11 cellular contexts compared by ENCODE assay signal in the genomic region with DNA sequence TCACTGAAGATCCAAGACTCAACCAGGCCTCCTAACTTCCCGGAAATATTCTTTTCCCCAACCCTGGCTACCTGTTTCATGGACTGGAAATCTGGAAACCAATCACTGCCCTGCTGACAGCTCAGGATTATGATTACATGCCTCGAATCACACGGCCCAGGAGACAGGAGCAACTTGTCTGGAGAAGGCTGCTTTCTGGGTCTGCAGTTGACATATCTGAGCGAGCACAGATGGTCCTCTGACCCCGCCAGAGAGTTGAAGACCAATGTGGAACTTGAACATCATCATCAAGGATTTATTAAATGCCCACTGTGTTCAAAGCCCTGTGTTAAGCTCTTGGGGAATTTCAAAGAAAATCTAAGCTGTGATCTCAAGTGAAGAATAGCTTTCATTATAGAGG.
DNase-seq lines count a peak whose midpoint lies in the region; ATAC-seq and TF ChIP-seq lines count a peak whose summit lies in the region.
"Had no signal": no experiment of that assay in that cellular context is flagged by ENCODE, and none has a peak within 500 bp of the region (broad histone marks: within the 10 kb centered on the region; RNA-seq: fewer than 3 reads in every experiment).

No MANE protein-coding gene starts in this region.

- peaks cover 25 to 92% (median 78%) of the 10 kb centered on the region in 4 donors for H3K4me1 Mint-ChIP-seq in CD4-positive, CD25-positive, alpha-beta regulatory T cell
- H3K4me1 Mint-ChIP-seq in activated CD8-positive, alpha-beta T cell treated with anti-CD3 and anti-CD28 coated beads, Interleukin-2, amount 10 ng/mL, durations not matched to agents 7 days and 5 days (ENCODE audit: low read depth): peaks cover 85% of the 10 kb centered on the region
- peaks cover 45 to 99% (median 96%) of the 10 kb centered on the region in 4 donors for H3K4me1 Mint-ChIP-seq in naive thymus-derived CD8-positive, alpha-beta T cell

- H3K9me3 ChIP-seq in CD4-positive, CD25-positive, alpha-beta regulatory T cell (ENCODE audit: control insufficient read depth in 2 of 2, low read length in 2 of 2): no peaks in the 10 kb centered on the region
- H3K9me3 ChIP-seq in adrenal gland (replicated peaks in 1 of 3): no peaks in the 10 kb centered on the region
- H3K9me3 ChIP-seq: testis had no signal

- H3K36me3 Mint-ChIP-seq in CD4-positive, CD25-positive, alpha-beta regulatory T cell: peaks cover 43% of the 10 kb centered on the region
- H3K36me3 Mint-ChIP-seq in activated CD8-positive, alpha-beta T cell treated with anti-CD3 and anti-CD28 coated beads, Interleukin-2, amount 10 ng/mL, durations not matched to agents 7 days and 5 days (ENCODE audit: low read depth): peaks cover 77% of the 10 kb centered on the region
- H3K36me3 Mint-ChIP-seq in naive thymus-derived CD8-positive, alpha-beta T cell: peaks cover 0 to 50% (median 4%) of the 10 kb centered on the region in 3 donors

- DNase-seq in CD4-positive, CD25-positive, alpha-beta regulatory T cell: no peak
- no peak for DNase-seq in GM12864 (ENCODE audit: low read depth)
- no peak for DNase-seq in activated CD8-positive, alpha-beta T cell treated with anti-CD3 and anti-CD28 coated beads, Interleukin-2, amount 10 ng/mL, durations not matched to agents 7 days and 5 days
- no peak for DNase-seq in naive thymus-derived CD8-positive, alpha-beta T cell
- DNase-seq in adrenal gland: no peak
- no peak for DNase-seq in T-helper 9 cell
- DNase-seq: kidney, NCI-H1930, testis had no signal

- 92 to 98% (median 93%) methylated on average over 4 to 5 of the region's 5 CpGs for WGBS in adrenal gland, 4 donors

- H3K27me3 ChIP-seq in CD4-positive, CD25-positive, alpha-beta regulatory T cell (ENCODE audit: control insufficient read depth, insufficient read depth, low read length): no peaks in the 10 kb centered on the region
- H3K27me3 ChIP-seq in adrenal gland: no peaks in the 10 kb centered on the region
- H3K27me3 ChIP-seq: testis had no signal

- POLR2A ChIA-PET in activated CD8-positive, alpha-beta T cell treated with anti-CD3 and anti-CD28 coated beads, Interleukin-2, amount 10 ng/mL, durations not matched to agents 7 days and 5 days (lab: Charles Lee): interaction anchor here (0.6 to 1.3 kb wide), 5 partner anchors 11 to 113 kb away, joined by 3 to 6 read pairs (median 3); a partner anchor contains a TSS
- POLR2A ChIA-PET in naive thymus-derived CD8-positive, alpha-beta T cell (lab: Charles Lee): interaction anchor here (0.6 to 3.2 kb wide), 8 partner anchors 10 to 146 kb away, joined by 3 to 30 read pairs (median 3); no protein-coding TSS in a partner anchor

- H3K4me3 ChIP-seq in CD4-positive, CD25-positive, alpha-beta regulatory T cell (ENCODE audit: low read depth, low read length): peak overlapping the region; percentile 45
- H3K4me3 ChIP-seq in GM12864 (ENCODE audit: low read depth, low read length) (peak overlapping the region; percentile 11; the same call in 1 of the 2 replicates), adrenal gland (no peak overlapping the region)
- H3K4me3 ChIP-seq: testis had no signal

- H3K9me3 Mint-ChIP-seq in CD4-positive, CD25-positive, alpha-beta regulatory T cell: no peaks in the 10 kb centered on the region
- no peaks in the 10 kb centered on the region for H3K9me3 Mint-ChIP-seq in activated CD8-positive, alpha-beta T cell treated with anti-CD3 and anti-CD28 coated beads, Interleukin-2, amount 10 ng/mL, durations not matched to agents 7 days and 5 days (ENCODE audit: insufficient read depth)
- no peaks in the 10 kb centered on the region for H3K9me3 Mint-ChIP-seq in naive thymus-derived CD8-positive, alpha-beta T cell

- peaks cover 44% of the 10 kb centered on the region for H3K36me3 ChIP-seq in CD4-positive, CD25-positive, alpha-beta regulatory T cell (ENCODE audit: control insufficient read depth, insufficient read depth, low read length)
- no peaks in the 10 kb centered on the region for H3K36me3 ChIP-seq in adrenal gland (replicated peaks in 1 of 2)

- peak overlapping the region; percentile 50 to 87 (median 64) for H3K4me3 Mint-ChIP-seq in CD4-positive, CD25-positive, alpha-beta regulatory T cell
- peak overlapping the region; percentile 36 for H3K4me3 Mint-ChIP-seq in activated CD8-positive, alpha-beta T cell treated with anti-CD3 and anti-CD28 coated beads, Interleukin-2, amount 10 ng/mL, durations not matched to agents 7 days and 5 days
- peak overlapping the region; percentile 48 to 69 (median 62) for H3K4me3 Mint-ChIP-seq in naive thymus-derived CD8-positive, alpha-beta T cell

- peaks cover 70% of the 10 kb centered on the region for H3K4me1 ChIP-seq in CD4-positive, CD25-positive, alpha-beta regulatory T cell (ENCODE audit: control insufficient read depth, insufficient read depth, low read length, poor library complexity, severe bottlenecking)
- H3K4me1 ChIP-seq in adrenal gland (replicated peaks in 1 of 2): peaks cover 10 to 34% of the 10 kb centered on the region in 2 donors
- H3K4me1 ChIP-seq: testis had no signal

- CTCF ChIA-PET in activated CD8-positive, alpha-beta T cell treated with anti-CD3 and anti-CD28 coated beads, Interleukin-2, amount 10 ng/mL, durations not matched to agents 7 days and 5 days (lab: Charles Lee): interaction anchor here (0.7 to 4.2 kb wide), 7 partner anchors 11 to 81 kb away, joined by 3 to 20 read pairs (median 4); no protein-coding TSS in a partner anchor

- ATAC-seq in CD4-positive, CD25-positive, alpha-beta regulatory T cell (ENCODE audit: low read depth in 2 of 2): no peak
- ATAC-seq in activated CD8-positive, alpha-beta T cell treated with anti-CD3 and anti-CD28 coated beads, Interleukin-2, amount 10 ng/mL, durations not matched to agents 7 days and 5 days: no peak
- no peak for ATAC-seq in naive thymus-derived CD8-positive, alpha-beta T cell
- no peak for ATAC-seq in HG02571 (IDR thresholded peaks at IDR 0.05; ENCODE audit: unreplicated experiment)

- intact Hi-C loops in adrenal gland (cut with DNase I): no loop called here

- H3K27ac ChIP-seq in CD4-positive, CD25-positive, alpha-beta regulatory T cell (ENCODE audit: insufficient read depth, low read length, poor library complexity, severe bottlenecking): peak overlapping the region; percentile 61
- H3K27ac ChIP-seq in adrenal gland: no peak overlapping the region
- H3K27ac ChIP-seq: C4-2B, testis had no signal

- no peak for TF ChIP-seq POLR2A in adrenal gland (IDR thresholded peaks at IDR 0.05)

- TF ChIP-seq CTCF in GM12864 (IDR thresholded peaks at IDR 0.05; ENCODE audit: low read depth, low read length, missing control alignments) (no peak), adrenal gland (IDR thresholded peaks at IDR 0.05) (no peak)

- no peaks in the 10 kb centered on the region for H3K27me3 Mint-ChIP-seq in CD4-positive, CD25-positive, alpha-beta regulatory T cell
- H3K27me3 Mint-ChIP-seq in activated CD8-positive, alpha-beta T cell treated with anti-CD3 and anti-CD28 coated beads, Interleukin-2, amount 10 ng/mL, durations not matched to agents 7 days and 5 days (ENCODE audit: low read depth): no peaks in the 10 kb centered on the region
- no peaks in the 10 kb centered on the region for H3K27me3 Mint-ChIP-seq in naive thymus-derived CD8-positive, alpha-beta T cell

- H3K27ac Mint-ChIP-seq in CD4-positive, CD25-positive, alpha-beta regulatory T cell: peak overlapping the region; percentile 80 to 89 (median 86)
- H3K27ac Mint-ChIP-seq in activated CD8-positive, alpha-beta T cell treated with anti-CD3 and anti-CD28 coated beads, Interleukin-2, amount 10 ng/mL, durations not matched to agents 7 days and 5 days: peak overlapping the region; percentile 89
- H3K27ac Mint-ChIP-seq in naive thymus-derived CD8-positive, alpha-beta T cell: peak overlapping the region; percentile 84 to 96 (median 94)

Comparison
In these comparisons a context has a peak if more than half of its experiments do, and no peak if none do; other contexts are left out.
1. H3K4me3 ChIP-seq: peak in CD4-positive, CD25-positive, alpha-beta regulatory T cell (single experiment) and GM12864 (single experiment); none in adrenal gland (0 of 4).
2. Peak in every context shown above with its lines, with median percentiles within 50 percentile points of each other: H3K27ac Mint-ChIP-seq and H3K4me3 Mint-ChIP-seq.